In the genomic region with DNA sequence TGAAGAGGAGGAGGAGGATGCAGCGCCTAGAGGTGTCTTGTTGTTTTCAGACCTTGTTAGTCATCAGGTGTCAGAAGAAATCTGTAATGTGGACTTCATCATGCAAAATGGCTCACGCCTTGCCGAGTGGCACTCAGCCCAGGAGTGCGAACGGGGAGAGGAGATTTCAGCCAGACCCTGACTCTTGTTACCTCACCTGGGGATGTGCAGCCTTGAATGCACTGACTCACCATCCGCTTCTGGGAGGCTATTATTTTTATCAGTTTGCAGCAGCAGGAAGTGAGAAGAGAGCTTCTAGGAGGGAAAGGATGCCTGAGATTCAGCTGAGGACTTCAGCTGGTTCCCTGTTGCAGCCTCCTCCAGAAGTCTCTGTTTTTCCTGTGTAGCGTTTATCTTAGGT, we compare ENCODE assay signal across 8 cellular contexts. TPM values are rescaled to one million over a fixed set of nuclear protein-coding genes. Genes with fewer than 3 reads are reported as not detected.
DNase-seq lines count a peak whose midpoint lies in the region; ATAC-seq, FAIRE-seq and TF ChIP-seq lines count a peak whose summit lies in the region.
"Had no signal": no experiment of that assay in that cellular context is flagged by ENCODE, and none has a peak within 500 bp of the region (broad histone marks: within the 10 kb centered on the region; RNA-seq: fewer than 3 reads in every experiment).

No MANE protein-coding gene starts in this region.

- peak overlapping the region; percentile 79 for H3K27ac Mint-ChIP-seq in activated naive CD8-positive, alpha-beta T cell treated with anti-CD3 and anti-CD28 coated beads, Interleukin-2, amount 50 U/mL, for 24 hours
- H3K27ac Mint-ChIP-seq in neural crest cell (ENCODE audit: unreplicated experiment), result no peak overlapping the region

- H3K27me3 Mint-ChIP-seq in activated naive CD8-positive, alpha-beta T cell treated with anti-CD3 and anti-CD28 coated beads, Interleukin-2, amount 50 U/mL, for 24 hours, result peaks cover 32% of the 10 kb centered on the region
- peaks cover 16% of the 10 kb centered on the region for H3K27me3 Mint-ChIP-seq in neural crest cell (ENCODE audit: low read depth)

- peak overlapping the region; percentile 46 for H3K4me3 Mint-ChIP-seq in activated naive CD8-positive, alpha-beta T cell treated with anti-CD3 and anti-CD28 coated beads, Interleukin-2, amount 50 U/mL, for 24 hours
- peak overlapping the region; percentile 52 for H3K4me3 Mint-ChIP-seq in neural crest cell

- no peaks in the 10 kb centered on the region for H3K9me3 Mint-ChIP-seq in activated naive CD8-positive, alpha-beta T cell treated with anti-CD3 and anti-CD28 coated beads, Interleukin-2, amount 50 U/mL, for 24 hours
- H3K9me3 Mint-ChIP-seq in neural crest cell, result no peaks in the 10 kb centered on the region

- in situ Hi-C loops in ACHN (cut with HindIII; ENCODE audit: low pct_ligation_motif_present, low pct_unique_long_range_greater_than_20kb, low sequenced_read_pairs), result loop anchor here (25.0 kb wide), 1 partner anchor 563 kb away; no protein-coding TSS in a partner anchor

- DNase-seq in HCEC 1CT (peak; percentile 6), NCI-H2227 (lab: John Stamatoyannopoulos, UW; ENCODE audit: unreplicated experiment) (peak; percentile 34), neural crest cell (ENCODE audit: low read depth, low spot score) (no peak), ACHN (no peak), D721Med (ENCODE audit: insufficient read length, low spot score) (no peak)
- DNase-seq in activated naive CD8-positive, alpha-beta T cell treated with anti-CD3 and anti-CD28 coated beads, Interleukin-2, amount 50 U/mL, for 24 hours, result peak; percentile 14
- DNase-seq: NCI-H1436 had no signal

- TF ChIP-seq CTCF in neural crest cell (conservative IDR thresholded peaks at IDR 0.05) (no peak), D721Med (IDR thresholded peaks at IDR 0.05; ENCODE audit: insufficient read depth, missing control alignments) (no peak)

- peak; percentile 21 for ATAC-seq in activated naive CD8-positive, alpha-beta T cell treated with anti-CD3 and anti-CD28 coated beads, Interleukin-2, amount 50 U/mL, for 24 hours
- no peak for ATAC-seq in HG02571 (IDR thresholded peaks at IDR 0.05; ENCODE audit: unreplicated experiment)

- no peak for FAIRE-seq in D721Med (lab: Jason Lieb, UNC)

- H3K4me1 Mint-ChIP-seq in activated naive CD8-positive, alpha-beta T cell treated with anti-CD3 and anti-CD28 coated beads, Interleukin-2, amount 50 U/mL, for 24 hours, result peaks cover 32% of the 10 kb centered on the region
- peaks cover 18% of the 10 kb centered on the region for H3K4me1 Mint-ChIP-seq in neural crest cell

- no peaks in the 10 kb centered on the region for H3K36me3 Mint-ChIP-seq in activated naive CD8-positive, alpha-beta T cell treated with anti-CD3 and anti-CD28 coated beads, Interleukin-2, amount 50 U/mL, for 24 hours (ENCODE audit: low read depth)
- no peaks in the 10 kb centered on the region for H3K36me3 Mint-ChIP-seq in neural crest cell (ENCODE audit: low read depth)

RNA-seq across cellular contexts. Expression of a gene that starts 48.1 kb away (rescaled TPM):
- total RNA-seq in neural crest cell, result 4.3 and 5.8 TPM in 2 replicates

Comparison
In these comparisons a context has a peak if more than half of its experiments do, and no peak if none do; other contexts are left out.
1. DNase-seq: peak in HCEC 1CT (single experiment), NCI-H2227 (single experiment) and activated naive CD8-positive, alpha-beta T cell treated with anti-CD3 and anti-CD28 coated beads, Interleukin-2, amount 50 U/mL, for 24 hours (single experiment); none in neural crest cell (single experiment), ACHN (single experiment) and D721Med (single experiment).